Comparison of ENCODE assay signal across 15 cellular contexts in the genomic region with DNA sequence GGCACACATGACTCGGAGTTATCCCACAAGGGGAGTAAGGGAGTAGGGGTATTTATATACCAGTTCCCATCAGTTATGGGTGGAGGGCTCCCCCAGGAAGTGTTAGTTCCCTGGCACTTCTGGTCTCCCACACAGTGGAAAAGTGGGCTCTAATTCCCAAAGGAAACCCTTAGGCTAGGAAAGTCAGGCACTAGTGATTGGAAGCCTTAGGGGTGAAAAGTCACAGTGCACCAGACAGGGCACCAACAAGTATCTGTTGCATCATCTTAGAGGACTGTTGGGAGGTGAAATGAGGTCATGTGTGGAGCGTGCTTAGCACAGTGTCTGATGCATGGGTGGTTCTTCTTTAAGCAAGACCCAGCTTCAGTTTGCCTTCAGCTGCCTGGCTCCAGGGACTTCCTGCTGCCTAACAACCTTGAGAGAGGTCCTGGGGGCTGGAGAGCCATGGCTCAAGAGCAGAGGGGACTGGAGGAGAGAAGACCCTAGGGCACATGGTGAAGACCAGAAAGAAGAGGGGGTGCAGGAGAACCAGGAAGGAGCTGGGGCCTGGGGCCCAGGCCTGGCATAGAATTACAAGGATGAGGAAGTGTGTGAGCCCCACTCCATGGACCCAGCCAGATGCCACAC. TPM values are rescaled to one million over a fixed set of nuclear protein-coding genes. Genes with fewer than 3 reads are reported as not detected.
A peak's percentile ranks its signal among the peaks of the same experiment; 100 is the strongest.
DNase-seq lines count a peak whose midpoint lies in the region; ATAC-seq and TF ChIP-seq lines count a peak whose summit lies in the region.
"Had no signal": no experiment of that assay in that cellular context is flagged by ENCODE, and none has a peak within 500 bp of the region (broad histone marks: within the 10 kb centered on the region; RNA-seq: fewer than 3 reads in every experiment).

No MANE protein-coding gene starts in this region.

- ATAC-seq in DND-41 (ENCODE audit: insufficient read depth, low read depth) (peak; percentile 83), lower lobe of right lung (peak; percentile 70 to 81), HG03442 (IDR thresholded peaks at IDR 0.05; ENCODE audit: unreplicated experiment) (no peak)
- ATAC-seq: body of pancreas had no signal

- H3K9me3 ChIP-seq in DND-41 (ENCODE audit: insufficient read depth, low read length, severe bottlenecking): no peaks in the 10 kb centered on the region
- H3K9me3 ChIP-seq in KOPT-K1 (ENCODE audit: insufficient read depth, low read length, poor library complexity, severe bottlenecking): no peaks in the 10 kb centered on the region
- H3K9me3 ChIP-seq in lower lobe of right lung: no peaks in the 10 kb centered on the region
- H3K9me3 ChIP-seq in Peyer's patch: no peaks in the 10 kb centered on the region
- H3K9me3 ChIP-seq: body of pancreas, esophagus squamous epithelium had no signal

- intact Hi-C loops in lower lobe of right lung (cut with DNase I): no loop called here

- peak overlapping the region; percentile 9; the same call in 1 of the 2 replicates for H3K4me2 ChIP-seq in DND-41 (ENCODE audit: insufficient read depth, low read length)

- TF ChIP-seq POLR2A in Peyer's patch (IDR thresholded peaks at IDR 0.05): no peak

- H4K20me1 ChIP-seq in DND-41 (ENCODE audit: insufficient read depth, low read length): peaks cover 2% of the 10 kb centered on the region; the same call in 1 of the 2 replicates

- no peaks in the 10 kb centered on the region for H3K36me3 ChIP-seq in DND-41 (ENCODE audit: insufficient read depth, low read length)
- H3K36me3 ChIP-seq in KOPT-K1 (ENCODE audit: insufficient read depth, low read length): no peaks in the 10 kb centered on the region
- H3K36me3 ChIP-seq in lower lobe of right lung: no peaks in the 10 kb centered on the region
- H3K36me3 ChIP-seq in Peyer's patch: no peaks in the 10 kb centered on the region
- H3K36me3 ChIP-seq: esophagus squamous epithelium had no signal

- H3K79me2 ChIP-seq in DND-41 (ENCODE audit: insufficient read depth, low read length): peaks cover 4% of the 10 kb centered on the region; the same call in 1 of the 2 replicates

- no peak overlapping the region for H3K4me3 ChIP-seq in DND-41 (ENCODE audit: low read depth in 1 of 2, low read length in 2 of 2)
- H3K4me3 ChIP-seq in lower lobe of right lung: no peak overlapping the region
- H3K4me3 ChIP-seq in Peyer's patch: no peak overlapping the region
- H3K4me3 ChIP-seq: body of pancreas, esophagus squamous epithelium, lung had no signal

- DNase-seq in DND-41: peak; percentile 50
- peak; percentile 76 for DNase-seq in amniotic epithelial cell (ENCODE audit: low read depth)
- no peak for DNase-seq in lower lobe of right lung
- DNase-seq in Peyer's patch: no peak
- DNase-seq in anterior cingulate cortex (lab: John Stamatoyannopoulos, UW): no peak
- DNase-seq in stimulated activated CD4-positive, alpha-beta T cell treated with anti-CD3 and anti-CD28 coated beads, Interleukin-4, amount 100 ng/mL, for 4 hours: no peak
- DNase-seq: activated T-cell treated with anti-CD3 and anti-CD28 coated beads, Interleukin-2, amount 50 U/mL, for 24 hours; esophagus squamous epithelium; KG1; NCI-H748 treated with DMSO at 0.1 percent for 48 hours; T-helper 2 cell had no signal

- H3K27ac ChIP-seq in DND-41 (ENCODE audit: low read length): peak overlapping the region; percentile 72
- peak overlapping the region; percentile 26 for H3K27ac ChIP-seq in KOPT-K1 (ENCODE audit: low read depth, low read length, poor library complexity, severe bottlenecking)
- H3K27ac ChIP-seq in lower lobe of right lung: no peak overlapping the region
- no peak overlapping the region for H3K27ac ChIP-seq in Peyer's patch
- H3K27ac ChIP-seq: body of pancreas, esophagus squamous epithelium had no signal

- H3K9ac ChIP-seq in DND-41 (ENCODE audit: low read depth, low read length): no peak overlapping the region

- H2AFZ ChIP-seq in DND-41 (ENCODE audit: low read depth, low read length): peak overlapping the region; percentile 48

- no peaks in the 10 kb centered on the region for H3K27me3 ChIP-seq in DND-41 (ENCODE audit: insufficient read depth, low read length, poor library complexity)
- no peaks in the 10 kb centered on the region for H3K27me3 ChIP-seq in lower lobe of right lung (ENCODE audit: low read depth)
- H3K27me3 ChIP-seq in Peyer's patch: no peaks in the 10 kb centered on the region
- H3K27me3 ChIP-seq: body of pancreas had no signal

- TF ChIP-seq CTCF in DND-41 (IDR thresholded peaks at IDR 0.05; ENCODE audit: borderline replicate concordance, extremely low read depth, low read length, poor library complexity, severe bottlenecking) (no peak), lower lobe of right lung (IDR thresholded peaks at IDR 0.05) (no peak), Peyer's patch (IDR thresholded peaks at IDR 0.05) (no peak)

- H3K4me1 ChIP-seq in DND-41 (ENCODE audit: insufficient read depth, low read length): peaks cover 14% of the 10 kb centered on the region
- peaks cover 27% of the 10 kb centered on the region for H3K4me1 ChIP-seq in lower lobe of right lung
- H3K4me1 ChIP-seq in Peyer's patch: peaks cover 0 to 12% (median 0%) of the 10 kb centered on the region in 4 donors

RNA-seq across cellular contexts. Expression of gene FOXP4, which starts 7.5 kb away (rescaled TPM):
- 30.0 TPM for total RNA-seq in lower lobe of right lung
- total RNA-seq in Peyer's patch: 10 to 100 TPM; 13.2 to 36.5 (median 20.0) TPM

Comparison
In these comparisons a context has a peak if more than half of its experiments do, and no peak if none do; other contexts are left out.
1. DNase-seq: peak in DND-41 (single experiment) and amniotic epithelial cell (single experiment); none in lower lobe of right lung (single experiment), Peyer's patch (0 of 3), anterior cingulate cortex (0 of 58) and stimulated activated CD4-positive, alpha-beta T cell treated with anti-CD3 and anti-CD28 coated beads, Interleukin-4, amount 100 ng/mL, for 4 hours (0 of 2).
2. H3K27ac ChIP-seq: peak in DND-41 (single experiment) and KOPT-K1 (single experiment); none in lower lobe of right lung (single experiment) and Peyer's patch (0 of 4).